In the genomic region with DNA sequence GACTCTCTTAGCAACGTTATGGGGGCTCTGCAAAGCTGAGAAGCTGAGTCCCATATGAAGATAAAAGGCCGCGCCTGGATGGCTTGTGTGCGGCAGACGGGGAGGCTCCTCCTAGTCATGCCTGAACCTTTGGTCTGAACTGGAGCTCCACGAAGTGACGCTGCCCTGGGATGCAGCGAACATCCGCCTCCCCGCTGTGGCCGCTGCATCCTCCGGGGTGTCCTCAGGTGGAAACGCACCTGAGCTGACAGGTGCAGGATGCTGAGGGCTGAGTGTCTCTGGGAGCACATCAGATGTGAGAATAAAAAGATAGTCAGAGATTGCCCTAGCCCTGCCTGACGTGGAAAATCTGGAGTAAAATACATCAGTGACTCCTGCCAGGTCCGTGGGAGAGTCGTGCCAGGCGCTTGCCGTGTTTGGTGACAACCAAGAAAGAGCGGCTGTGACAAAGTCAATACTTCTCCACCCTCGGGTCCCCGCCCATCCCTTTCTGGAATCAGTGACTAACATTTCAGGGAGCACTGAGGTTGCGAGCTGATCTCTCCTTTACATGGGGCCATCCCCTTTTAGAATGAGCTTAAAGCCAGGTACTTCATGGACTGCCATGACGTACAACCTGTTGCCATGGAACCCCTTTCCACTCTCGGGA, we compare ENCODE assay signal across 21 cellular contexts.
"Had no signal": no experiment of that assay in that cellular context is flagged by ENCODE, and none has a peak within 500 bp of the region (broad histone marks: within the 10 kb centered on the region; RNA-seq: fewer than 3 reads in every experiment).

No MANE protein-coding gene starts in this region.

- H3K27me3 ChIP-seq: heart right ventricle, tibial nerve had no signal

- H3K4me1 ChIP-seq: suprapubic skin had no signal

- ATAC-seq: activated T-cell treated with anti-CD3 and anti-CD28 coated beads, Interleukin-2, amount 50 U/mL, for 72 hours; heart right ventricle; stimulated activated naive CD8-positive, alpha-beta T cell treated with anti-CD3 and anti-CD28 coated beads, Interleukin-15, amount 100 ng/mL, for 72 hours; WTC11 had no signal

- H3K4me3 ChIP-seq: heart right ventricle, left ventricle myocardium inferior, prostate gland, suprapubic skin, tibial nerve had no signal

- H3K27ac ChIP-seq: heart right ventricle, left ventricle myocardium inferior, prostate gland, suprapubic skin had no signal

- H3K9me3 ChIP-seq: heart right ventricle, left ventricle myocardium inferior, prostate gland, suprapubic skin, tibial nerve had no signal

- FAIRE-seq: kidney, urothelium cell line had no signal

- H3K36me3 ChIP-seq: heart right ventricle, left ventricle myocardium inferior, prostate gland, suprapubic skin, tibial nerve had no signal

- DNase-seq: activated CD4-positive, alpha-beta memory T cell treated with anti-CD3 and anti-CD28 coated beads, Interleukin-2, amount 10 ng/mL, durations not matched to agents 7 days and 5 days; activated CD4-positive, alpha-beta T cell treated with anti-CD3 and anti-CD28 coated beads for 4 hours; activated effector memory CD4-positive, alpha-beta T cell treated with Interleukin-2 at 50 U/mL for 16 hours; activated naive CD4-positive, alpha-beta T cell treated with anti-CD3 and anti-CD28 coated beads for 36 hours; activated naive CD8-positive, alpha-beta T cell treated with anti-CD3 and anti-CD28 coated beads, Interleukin-2, amount 10 ng/mL, durations not matched to agents 7 days and 5 days; activated T-cell treated with anti-CD3 and anti-CD28 coated beads, Interleukin-2, amount 50 U/mL, for 72 hours; amniotic stem cell; cortex of kidney; endodermal cell; heart right ventricle; kidney; left ventricle myocardium inferior; mammary epithelial cell; stimulated activated CD4-positive, alpha-beta T cell treated with anti-CD3 and anti-CD28 coated beads, Interleukin-1b, Interleukin-23, amount 100 ng/mL, for 48 hours; stimulated activated naive CD8-positive, alpha-beta T cell treated with anti-CD3 and anti-CD28 coated beads, Interleukin-15, amount 100 ng/mL, for 72 hours; T1000 had no signal
